18 cellular contexts compared by ENCODE assay signal in the genomic region with DNA sequence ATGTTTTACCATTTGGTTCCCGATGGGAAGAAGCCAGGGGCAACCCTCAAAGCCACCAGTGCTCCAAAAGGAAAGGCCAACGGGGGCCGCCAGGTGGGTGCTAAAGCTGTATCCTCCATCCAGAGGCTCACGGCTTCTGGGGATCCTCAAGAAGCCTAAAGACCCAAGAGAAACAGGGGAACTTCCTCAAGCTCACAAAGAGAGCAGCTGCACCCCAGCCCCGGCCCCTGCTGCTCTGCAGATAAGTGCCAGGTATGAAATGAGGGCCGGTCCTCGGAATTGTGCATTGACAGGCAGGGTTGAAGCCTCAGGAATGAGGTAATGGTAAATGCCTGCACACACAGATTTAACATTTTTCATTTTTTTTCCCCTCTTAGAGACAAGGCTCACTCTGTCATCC.
"Had no signal": no experiment of that assay in that cellular context is flagged by ENCODE, and none has a peak within 500 bp of the region (broad histone marks: within the 10 kb centered on the region; RNA-seq: fewer than 3 reads in every experiment).

No MANE protein-coding gene starts in this region.

- H3K36me3 Mint-ChIP-seq: naive thymus-derived CD4-positive, alpha-beta T cell had no signal

- H3K9me3 ChIP-seq: esophagus squamous epithelium, gastrocnemius medialis, heart right ventricle, left lung, lower lobe of right lung had no signal

- H3K4me3 ChIP-seq: coronary artery, dorsolateral prefrontal cortex, esophagus squamous epithelium, gastrocnemius medialis, heart right ventricle, left lung, lower lobe of right lung had no signal

- H3K27ac ChIP-seq: coronary artery, dorsolateral prefrontal cortex, esophagus squamous epithelium, gastrocnemius medialis, heart right ventricle, left lung, lower lobe of right lung had no signal

- H3K9me3 Mint-ChIP-seq: naive thymus-derived CD4-positive, alpha-beta T cell had no signal

- H3K4me3 Mint-ChIP-seq: naive thymus-derived CD4-positive, alpha-beta T cell had no signal

- ATAC-seq: gastrocnemius medialis; heart right ventricle; left cardiac atrium; left lung; left ventricle myocardium superior; lower lobe of right lung; naive thymus-derived CD4-positive, alpha-beta T cell had no signal

- H3K36me3 ChIP-seq: esophagus squamous epithelium, gastrocnemius medialis, heart right ventricle, left lung, lower lobe of right lung had no signal

- DNase-seq: effector CD4-positive, alpha-beta T cell; effector memory CD4-positive, alpha-beta T cell; esophagus squamous epithelium; foreskin melanocyte; gastrocnemius medialis; glutamatergic neuron; heart right ventricle; left cardiac atrium; left lung; left ventricle myocardium superior; lower lobe of right lung; naive thymus-derived CD4-positive, alpha-beta T cell had no signal

- FAIRE-seq: colon, endothelial cell of umbilical vein, islet of Langerhans, keratinocyte had no signal

- H3K4me1 ChIP-seq: esophagus squamous epithelium, gastrocnemius medialis, heart right ventricle, left lung, lower lobe of right lung had no signal
